ENCODE assay signal across 18 cellular contexts in the genomic region with DNA sequence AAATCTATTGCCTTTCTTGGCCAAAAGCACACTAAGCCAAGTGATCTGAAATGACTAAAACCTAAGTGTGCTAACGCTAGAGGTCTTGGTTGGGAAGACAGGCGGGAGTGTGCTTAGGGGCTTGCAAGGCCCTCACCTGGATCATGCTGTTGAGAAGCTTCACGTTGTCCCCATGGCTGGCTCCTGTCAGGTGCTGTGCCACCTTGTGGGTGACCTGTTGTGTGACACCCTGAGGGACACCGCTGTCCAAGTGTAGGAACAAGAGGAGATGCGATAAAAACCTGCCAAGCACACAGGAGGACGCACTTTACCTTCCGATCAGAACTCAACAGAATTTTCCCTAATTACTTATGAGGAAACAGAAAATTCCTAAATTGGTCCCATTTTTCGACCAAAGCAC. TPM values are rescaled to one million over a fixed set of nuclear protein-coding genes. Genes with fewer than 3 reads are reported as not detected.
DNase-seq lines count a peak whose midpoint lies in the region; ATAC-seq, FAIRE-seq and TF ChIP-seq lines count a peak whose summit lies in the region.
"Had no signal": no experiment of that assay in that cellular context is flagged by ENCODE, and none has a peak within 500 bp of the region (broad histone marks: within the 10 kb centered on the region; RNA-seq: fewer than 3 reads in every experiment).

No MANE protein-coding gene starts in this region.

- peak; percentile 28 for DNase-seq in activated CD4-positive, alpha-beta T cell treated with anti-CD3 and anti-CD28 coated beads for 48 hours
- DNase-seq in activated CD4-positive, alpha-beta T cell treated with anti-CD3 and anti-CD28 coated beads for 4 hours, result no peak
- DNase-seq in GM12892 (ENCODE audit: insufficient read length), result peak; percentile 8
- DNase-seq in RWPE2 (ENCODE audit: low spot score), result no peak
- peak; percentile 35 for DNase-seq in iPS-NIHi7 (ENCODE audit: extremely low spot score)
- DNase-seq in activated CD8-positive, alpha-beta memory T cell treated with anti-CD3 and anti-CD28 coated beads, Interleukin-2, amount 50 U/mL, for 4 hours, result no peak
- no peak for DNase-seq in DMS 273 (lab: John Stamatoyannopoulos, UW; ENCODE audit: unreplicated experiment)
- DNase-seq: body of pancreas; effector memory CD4-positive, alpha-beta T cell; EL; foreskin melanocyte; NCI-H1105; NCI-H526 treated with DMSO at 0.1 percent for 48 hours; pancreas; SHP77 treated with DMSO at 0.1 percent for 48 hours; upper lobe of left lung had no signal

- FAIRE-seq in GM12892 (lab: Jason Lieb, UNC), result no peak
- FAIRE-seq: islet of Langerhans, pancreas had no signal

- TF ChIP-seq POLR2A in GM12892 (IDR thresholded peaks at IDR 0.05; ENCODE audit: low read depth, low read length), result no peak

- H3K27me3 ChIP-seq in RWPE2 (ENCODE audit: insufficient read depth, poor library complexity, severe bottlenecking), result no peaks in the 10 kb centered on the region
- H3K27me3 ChIP-seq: body of pancreas, pancreas, upper lobe of left lung had no signal

- TF ChIP-seq CTCF in RWPE2 (IDR thresholded peaks at IDR 0.05; ENCODE audit: poor library complexity, severe bottlenecking), result peak; percentile 13

- no peak overlapping the region for H3K27ac ChIP-seq in RWPE2 (ENCODE audit: poor library complexity, severe bottlenecking)
- H3K27ac ChIP-seq: body of pancreas, pancreas, upper lobe of left lung had no signal

- no peaks in the 10 kb centered on the region for H3K9me3 ChIP-seq in RWPE2 (ENCODE audit: severe bottlenecking)
- H3K9me3 ChIP-seq: body of pancreas, pancreas, upper lobe of left lung had no signal

- ATAC-seq in RWPE2 (ENCODE audit: low read depth), result no peak
- no peak for ATAC-seq in GM21737 (IDR thresholded peaks at IDR 0.05; ENCODE audit: unreplicated experiment)
- ATAC-seq: body of pancreas, pancreas had no signal

- H3K36me3 ChIP-seq in RWPE2 (ENCODE audit: low read depth), result peaks cover 80% of the 10 kb centered on the region

- peaks cover 11% of the 10 kb centered on the region for H3K4me1 ChIP-seq in RWPE2 (ENCODE audit: insufficient read depth, poor library complexity, severe bottlenecking)

- H3K4me3 ChIP-seq in RWPE2 (ENCODE audit: severe bottlenecking), result no peak overlapping the region
- H3K4me3 ChIP-seq: body of pancreas, pancreas, upper lobe of left lung had no signal

RNA-seq across cellular contexts. Expression of a gene that starts 50.8 kb away (rescaled TPM):
- 9.3 TPM for polyA plus RNA-seq in GM12892 (2012; ENCODE audit: missing spikeins)

Comparison
In these comparisons a context has a peak if more than half of its experiments do, and no peak if none do; other contexts are left out.
1. DNase-seq: peak in activated CD4-positive, alpha-beta T cell treated with anti-CD3 and anti-CD28 coated beads for 48 hours (single experiment), GM12892 (single experiment) and iPS-NIHi7 (single experiment); none in activated CD4-positive, alpha-beta T cell treated with anti-CD3 and anti-CD28 coated beads for 4 hours (0 of 2), RWPE2 (single experiment), activated CD8-positive, alpha-beta memory T cell treated with anti-CD3 and anti-CD28 coated beads, Interleukin-2, amount 50 U/mL, for 4 hours (single experiment) and DMS 273 (single experiment).